In genomic region chr3:160544837-160545236, GRCh38 we compare ENCODE assay signal across 20 cellular contexts. TPM values are rescaled to one million over a fixed set of nuclear protein-coding genes. Genes with fewer than 3 reads are reported as not detected.
DNase-seq lines count a peak whose midpoint lies in the region; ATAC-seq and TF ChIP-seq lines count a peak whose summit lies in the region.
"Had no signal": no experiment of that assay in that cellular context is flagged by ENCODE, and none has a peak within 500 bp of the region (broad histone marks: within the 10 kb centered on the region; RNA-seq: fewer than 3 reads in every experiment).

No MANE protein-coding gene starts in this region.

- H3K9me3 ChIP-seq in SJCRH30 (replicated peaks), result no peaks in the 10 kb centered on the region; the same call in 1 of the 2 replicates
- H3K9me3 ChIP-seq: BE2C, transverse colon had no signal

- H3K4me3 ChIP-seq in SJCRH30 (no peak overlapping the region), epithelial cell of proximal tubule (ENCODE audit: low read depth, low read length) (no peak overlapping the region)
- H3K4me3 ChIP-seq: transverse colon had no signal

- peak overlapping the region; percentile 85 for H3K27ac ChIP-seq in SJCRH30
- H3K27ac ChIP-seq: transverse colon had no signal

- no peaks in the 10 kb centered on the region for H3K27me3 ChIP-seq in SJCRH30
- H3K27me3 ChIP-seq: BE2C, transverse colon had no signal

- H3K4me1 ChIP-seq in SJCRH30, result peaks cover 23% of the 10 kb centered on the region
- H3K4me1 ChIP-seq: BE2C had no signal

- peak; percentile 12 for DNase-seq in DMS79 treated with DMSO at 0.1 percent for 48 hours (lab: John Stamatoyannopoulos, UW)
- no peak for DNase-seq in DMS79 (lab: John Stamatoyannopoulos, UW)
- no peak for DNase-seq in SJCRH30
- peak; percentile 13 for DNase-seq in epithelial cell of proximal tubule (ENCODE audit: low read depth)
- peak; percentile 75 for DNase-seq in renal cortical epithelial cell (ENCODE audit: low read depth)
- DNase-seq in NAMALWA (ENCODE audit: low spot score), result no peak
- DNase-seq: 8988T; activated CD8-positive, alpha-beta memory T cell treated with anti-CD3 and anti-CD28 coated beads, Interleukin-2, amount 50 U/mL, for 4 hours; activated effector memory CD4-positive, alpha-beta T cell treated with Interleukin-2 at 50 U/mL for 16 hours; activated naive CD8-positive, alpha-beta T cell treated with anti-CD3 and anti-CD28 coated beads, Interleukin-2, amount 50 U/mL, for 24 hours; BE2C; Karpas-422; NCI-H187 treated with DMSO at 0.1 percent for 48 hours; NCI-H446; stimulated activated CD4-positive, alpha-beta T cell treated with anti-CD3 and anti-CD28 coated beads, Interleukin-12 subunit alpha, Interleukin-12 subunit beta, amount 100 ng/mL, for 4 hours; stimulated activated CD4-positive, alpha-beta T cell treated with anti-CD3 and anti-CD28 coated beads, Interleukin-4, amount 100 ng/mL, for 4 hours; stimulated activated naive CD8-positive, alpha-beta T cell treated with anti-CD3 and anti-CD28 coated beads, Interleukin-15, amount 100 ng/mL, for 72 hours; transverse colon had no signal

- peaks cover 11% of the 10 kb centered on the region for H3K36me3 ChIP-seq in SJCRH30
- H3K36me3 ChIP-seq: transverse colon had no signal

- no peak for TF ChIP-seq CTCF in epithelial cell of proximal tubule (conservative IDR thresholded peaks at IDR 0.05; ENCODE audit: low read depth, low read length)

- no peak for ATAC-seq in GM18868 (IDR thresholded peaks at IDR 0.05; ENCODE audit: unreplicated experiment)
- no peak for ATAC-seq in GM21447 (IDR thresholded peaks at IDR 0.05; ENCODE audit: unreplicated experiment)
- ATAC-seq: stimulated activated naive CD8-positive, alpha-beta T cell treated with anti-CD3 and anti-CD28 coated beads, Interleukin-15, amount 100 ng/mL, for 72 hours had no signal

RNA-seq across cellular contexts. Expression of gene KPNA4, which starts 20.5 kb away (rescaled TPM):
- total RNA-seq in SJCRH30 (2014; rRNA removed; shearing (Covaris generic)), result 35.3 and 35.4 TPM in 2 replicates
- total RNA-seq in epithelial cell of proximal tubule, result 17.0 and 27.7 TPM in 2 replicates
- total RNA-seq in renal cortical epithelial cell, result 32.3 and 36.7 TPM in 2 replicates

Comparison
In these comparisons a context has a peak if more than half of its experiments do, and no peak if none do; other contexts are left out.
1. DNase-seq: peak in DMS79 treated with DMSO at 0.1 percent for 48 hours (single experiment), epithelial cell of proximal tubule (single experiment) and renal cortical epithelial cell (single experiment); none in DMS79 (single experiment), SJCRH30 (0 of 2) and NAMALWA (single experiment).